Comparison of ENCODE assay signal across 13 cellular contexts in the genomic region with DNA sequence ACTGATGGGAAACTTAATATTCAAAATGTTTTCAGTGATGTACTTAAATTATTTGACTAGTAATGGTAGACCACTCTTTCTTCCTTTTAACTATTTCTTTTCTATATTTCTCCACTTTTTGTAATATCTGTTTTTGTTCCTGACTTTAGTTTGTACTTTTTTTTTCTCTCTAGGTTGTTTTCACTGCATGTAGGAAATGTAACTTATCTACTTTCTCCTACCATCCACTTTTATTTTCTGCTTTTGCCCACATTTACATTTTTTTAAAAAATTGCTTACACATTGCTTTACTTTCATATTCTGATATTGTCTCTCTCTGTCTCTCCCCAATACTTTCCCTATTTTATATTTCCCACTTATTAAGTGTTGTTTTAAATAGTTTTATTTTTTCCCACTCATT. TPM values are rescaled to one million over a fixed set of nuclear protein-coding genes. Genes with fewer than 3 reads are reported as not detected.
A peak's percentile ranks its signal among the peaks of the same experiment; 100 is the strongest.
DNase-seq lines count a peak whose midpoint lies in the region; ATAC-seq and TF ChIP-seq lines count a peak whose summit lies in the region.
"Had no signal": no experiment of that assay in that cellular context is flagged by ENCODE, and none has a peak within 500 bp of the region (broad histone marks: within the 10 kb centered on the region; RNA-seq: fewer than 3 reads in every experiment).

No MANE protein-coding gene starts in this region.

- H3K4me3 Mint-ChIP-seq in activated CD4-positive, alpha-beta T cell treated with anti-CD3 and anti-CD28 coated beads, Interleukin-2, amount 10 ng/mL, durations not matched to agents 7 days and 5 days, result no peak overlapping the region
- no peak overlapping the region for H3K4me3 Mint-ChIP-seq in activated CD4-positive, alpha-beta T cell treated with anti-CD3 and anti-CD28 coated beads, Interleukin-2, amount 10 ng/mL, durations not matched to agents 24 days and 14 days
- H3K4me3 Mint-ChIP-seq in MCF 10A (ENCODE audit: unreplicated experiment), result no peak overlapping the region
- no peak overlapping the region for H3K4me3 Mint-ChIP-seq in central memory CD8-positive, alpha-beta T cell

- peaks cover 13% of the 10 kb centered on the region for H3K36me3 Mint-ChIP-seq in activated CD4-positive, alpha-beta T cell treated with anti-CD3 and anti-CD28 coated beads, Interleukin-2, amount 10 ng/mL, durations not matched to agents 7 days and 5 days (ENCODE audit: low read depth)
- H3K36me3 Mint-ChIP-seq in activated CD4-positive, alpha-beta T cell treated with anti-CD3 and anti-CD28 coated beads, Interleukin-2, amount 10 ng/mL, durations not matched to agents 24 days and 14 days (ENCODE audit: low read depth), result peaks cover 3% of the 10 kb centered on the region
- no peaks in the 10 kb centered on the region for H3K36me3 Mint-ChIP-seq in MCF 10A (ENCODE audit: insufficient read depth, unreplicated experiment)
- H3K36me3 Mint-ChIP-seq in central memory CD8-positive, alpha-beta T cell (ENCODE audit: insufficient read depth), result peaks cover 5% of the 10 kb centered on the region

- DNase-seq in activated CD4-positive, alpha-beta T cell treated with anti-CD3 and anti-CD28 coated beads, Interleukin-2, amount 10 ng/mL, durations not matched to agents 7 days and 5 days, result no peak
- no peak for DNase-seq in activated CD4-positive, alpha-beta T cell treated with anti-CD3 and anti-CD28 coated beads, Interleukin-2, amount 10 ng/mL, durations not matched to agents 24 days and 14 days
- no peak for DNase-seq in MCF 10A (ENCODE audit: unreplicated experiment)
- DNase-seq in breast epithelium (ENCODE audit: low spot score in 2 of 2), result no peak
- no peak for DNase-seq in central memory CD8-positive, alpha-beta T cell (ENCODE audit: low spot score in 2 of 2)
- no peak for DNase-seq in UCSD-AML1 (lab: John Stamatoyannopoulos, UW; ENCODE audit: unreplicated experiment)
- DNase-seq: 8988T; CD4-positive, CD25-positive, alpha-beta regulatory T cell; DMS53; GF-D8; HCEC 1CT had no signal

- TF ChIP-seq CTCF in MCF 10A (IDR thresholded peaks at IDR 0.05; ENCODE audit: unreplicated experiment) (no peak), breast epithelium (IDR thresholded peaks at IDR 0.05) (no peak)

- TF ChIP-seq POLR2A in breast epithelium (IDR thresholded peaks at IDR 0.05), result no peak

- no peaks in the 10 kb centered on the region for H3K9me3 Mint-ChIP-seq in activated CD4-positive, alpha-beta T cell treated with anti-CD3 and anti-CD28 coated beads, Interleukin-2, amount 10 ng/mL, durations not matched to agents 7 days and 5 days
- no peaks in the 10 kb centered on the region for H3K9me3 Mint-ChIP-seq in activated CD4-positive, alpha-beta T cell treated with anti-CD3 and anti-CD28 coated beads, Interleukin-2, amount 10 ng/mL, durations not matched to agents 24 days and 14 days
- H3K9me3 Mint-ChIP-seq in MCF 10A (ENCODE audit: unreplicated experiment), result no peaks in the 10 kb centered on the region
- H3K9me3 Mint-ChIP-seq in central memory CD8-positive, alpha-beta T cell, result no peaks in the 10 kb centered on the region
- H3K9me3 Mint-ChIP-seq: CD4-positive, CD25-positive, alpha-beta regulatory T cell had no signal

- no peaks in the 10 kb centered on the region for H3K4me1 ChIP-seq in breast epithelium
- H3K4me1 ChIP-seq: BLaER1 treated with 17β-estradiol and CSF1 and Interleukin-3, amounts not matched to agents 10 nM and 100 nM had no signal

- H3K4me3 ChIP-seq in breast epithelium, result no peak overlapping the region
- H3K4me3 ChIP-seq: BLaER1 treated with 17β-estradiol and CSF1 and Interleukin-3, amounts not matched to agents 10 nM and 100 nM had no signal

- no peaks in the 10 kb centered on the region for H3K9me3 ChIP-seq in breast epithelium
- H3K9me3 ChIP-seq: BLaER1 treated with 17β-estradiol and CSF1 and Interleukin-3, amounts not matched to agents 10 nM and 100 nM had no signal

- BruUV-seq in MCF 10A (replicated peaks; lab: Mats Ljungman, UMichigan), result no TSS peak

- CTCF ChIA-PET in activated CD4-positive, alpha-beta T cell treated with anti-CD3 and anti-CD28 coated beads, Interleukin-2, amount 10 ng/mL, durations not matched to agents 7 days and 5 days (lab: Charles Lee), result no interaction called here
- CTCF ChIA-PET in MCF 10A (lab: Yijun Ruan, JAX), result no interaction called here

- no peaks in the 10 kb centered on the region for H3K27me3 ChIP-seq in breast epithelium
- H3K27me3 ChIP-seq: BLaER1 treated with 17β-estradiol and CSF1 and Interleukin-3, amounts not matched to agents 10 nM and 100 nM had no signal

- H3K27ac ChIP-seq in breast epithelium, result no peak overlapping the region
- H3K27ac ChIP-seq: BLaER1 treated with 17β-estradiol and CSF1 and Interleukin-3, amounts not matched to agents 10 nM and 100 nM had no signal

- peak overlapping the region; percentile 46 for H3K27ac Mint-ChIP-seq in activated CD4-positive, alpha-beta T cell treated with anti-CD3 and anti-CD28 coated beads, Interleukin-2, amount 10 ng/mL, durations not matched to agents 7 days and 5 days
- H3K27ac Mint-ChIP-seq in activated CD4-positive, alpha-beta T cell treated with anti-CD3 and anti-CD28 coated beads, Interleukin-2, amount 10 ng/mL, durations not matched to agents 24 days and 14 days, result no peak overlapping the region
- peak overlapping the region; percentile 13 for H3K27ac Mint-ChIP-seq in MCF 10A (ENCODE audit: low read depth, unreplicated experiment)
- peak overlapping the region; percentile 81 for H3K27ac Mint-ChIP-seq in central memory CD8-positive, alpha-beta T cell (ENCODE audit: low read depth)

- H3K4me1 Mint-ChIP-seq in activated CD4-positive, alpha-beta T cell treated with anti-CD3 and anti-CD28 coated beads, Interleukin-2, amount 10 ng/mL, durations not matched to agents 7 days and 5 days, result peaks cover 11% of the 10 kb centered on the region
- H3K4me1 Mint-ChIP-seq in activated CD4-positive, alpha-beta T cell treated with anti-CD3 and anti-CD28 coated beads, Interleukin-2, amount 10 ng/mL, durations not matched to agents 24 days and 14 days, result peaks cover 4% of the 10 kb centered on the region
- H3K4me1 Mint-ChIP-seq in MCF 10A (ENCODE audit: insufficient read depth, unreplicated experiment), result no peaks in the 10 kb centered on the region
- no peaks in the 10 kb centered on the region for H3K4me1 Mint-ChIP-seq in central memory CD8-positive, alpha-beta T cell

- no peak for ATAC-seq in central memory CD8-positive, alpha-beta T cell (replicated peaks; ENCODE audit: extremely low read depth, poor library complexity, severe bottlenecking)
- no peak for ATAC-seq in GM21619 (IDR thresholded peaks at IDR 0.05; ENCODE audit: unreplicated experiment)

- intact Hi-C loops in activated CD4-positive, alpha-beta T cell treated with anti-CD3 and anti-CD28 coated beads, Interleukin-2, amount 10 ng/mL, durations not matched to agents 24 days and 14 days (cut with micrococcal nuclease), result no loop called here
- intact Hi-C loops in MCF 10A (cut with micrococcal nuclease) (no loop called here), breast epithelium (cut with DNase I; ENCODE audit: low total_unique reads) (no loop called here)

- H3K27me3 Mint-ChIP-seq in activated CD4-positive, alpha-beta T cell treated with anti-CD3 and anti-CD28 coated beads, Interleukin-2, amount 10 ng/mL, durations not matched to agents 7 days and 5 days, result no peaks in the 10 kb centered on the region
- H3K27me3 Mint-ChIP-seq in activated CD4-positive, alpha-beta T cell treated with anti-CD3 and anti-CD28 coated beads, Interleukin-2, amount 10 ng/mL, durations not matched to agents 24 days and 14 days, result no peaks in the 10 kb centered on the region
- H3K27me3 Mint-ChIP-seq in MCF 10A (ENCODE audit: insufficient read depth, unreplicated experiment), result no peaks in the 10 kb centered on the region
- no peaks in the 10 kb centered on the region for H3K27me3 Mint-ChIP-seq in central memory CD8-positive, alpha-beta T cell
- H3K27me3 Mint-ChIP-seq: CD4-positive, CD25-positive, alpha-beta regulatory T cell had no signal

- H3K36me3 ChIP-seq in breast epithelium, result no peaks in the 10 kb centered on the region

- POLR2A ChIA-PET in activated CD4-positive, alpha-beta T cell treated with anti-CD3 and anti-CD28 coated beads, Interleukin-2, amount 10 ng/mL, durations not matched to agents 7 days and 5 days (lab: Charles Lee), result no interaction called here
- POLR2A ChIA-PET in MCF 10A (lab: Yijun Ruan, JAX), result no interaction called here

RNA-seq across cellular contexts. Expression of gene ZNF407, which starts 47.0 kb away (rescaled TPM):
- 10 to 100 TPM; 19.3 TPM for total RNA-seq in activated CD4-positive, alpha-beta T cell treated with anti-CD3 and anti-CD28 coated beads, Interleukin-2, amount 10 ng/mL, durations not matched to agents 7 days and 5 days
- 17.8 and 18.1 TPM in 2 replicates for total RNA-seq in activated CD4-positive, alpha-beta T cell treated with anti-CD3 and anti-CD28 coated beads, Interleukin-2, amount 10 ng/mL, durations not matched to agents 24 days and 14 days
- total RNA-seq in MCF 10A (2022) (9.5 and 9.9 TPM in 2 replicates), breast epithelium (10 to 100 TPM; 14.9 to 30.1 (median 22.3) TPM)
